ENCODE assay signal across 14 cellular contexts in the genomic region with DNA sequence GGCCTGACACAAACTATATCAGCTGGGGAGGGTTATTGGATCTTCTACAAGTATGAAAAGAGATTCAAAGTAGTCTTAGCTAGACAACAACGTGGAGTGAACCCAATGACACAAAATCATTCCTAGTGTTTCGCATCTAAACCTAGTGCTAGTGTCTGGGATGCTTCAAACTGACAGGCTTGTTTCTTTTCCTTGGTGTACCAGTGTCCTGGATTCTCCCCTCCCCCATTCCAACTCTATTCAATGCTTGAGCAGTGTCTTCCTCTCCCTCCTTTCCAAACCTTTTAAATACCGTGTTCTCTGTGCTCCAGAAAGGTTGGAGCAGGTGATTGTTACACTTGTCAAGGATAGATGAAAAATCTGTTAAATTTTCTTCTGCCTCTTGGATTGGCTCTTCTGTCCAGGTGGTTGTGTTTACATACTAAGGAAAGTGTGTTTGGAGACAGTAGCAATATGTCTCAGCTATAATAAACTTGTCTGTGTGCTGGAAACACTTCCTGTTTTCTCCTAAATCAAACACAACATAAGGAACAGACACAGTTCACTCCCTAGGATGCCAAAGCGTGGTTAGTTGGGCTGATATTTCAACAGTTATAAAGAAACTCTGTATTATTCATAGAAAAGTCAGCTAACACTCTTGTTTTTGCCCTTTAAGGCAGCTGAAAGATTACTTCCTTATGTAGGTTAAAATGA. TPM values are rescaled to one million over a fixed set of nuclear protein-coding genes. Genes with fewer than 3 reads are reported as not detected.
DNase-seq lines count a peak whose midpoint lies in the region; ATAC-seq and TF ChIP-seq lines count a peak whose summit lies in the region.
"Had no signal": no experiment of that assay in that cellular context is flagged by ENCODE, and none has a peak within 500 bp of the region (broad histone marks: within the 10 kb centered on the region; RNA-seq: fewer than 3 reads in every experiment).

No MANE protein-coding gene starts in this region.

- H3K4me2 ChIP-seq in mesenchymal stem cell (ENCODE audit: low read length, poor library complexity, severe bottlenecking), result no peak overlapping the region

- no peak overlapping the region for H2AFZ ChIP-seq in mesenchymal stem cell (ENCODE audit: low read depth, low read length)

- peaks cover 0 to 1% (median 0%) of the 10 kb centered on the region in 4 donors for H3K4me1 Mint-ChIP-seq in naive thymus-derived CD8-positive, alpha-beta T cell
- H3K4me1 Mint-ChIP-seq: B cell had no signal

- peaks cover 0 to 2% (median 0%) of the 10 kb centered on the region in 3 donors for H3K36me3 Mint-ChIP-seq in naive thymus-derived CD8-positive, alpha-beta T cell

- no peak overlapping the region for H3K23ac ChIP-seq in mesenchymal stem cell (ENCODE audit: low read length in 2 of 2)

- peaks cover 0 to 3% of the 10 kb centered on the region in 2 experiments for H3K27me3 ChIP-seq in mesenchymal stem cell (ENCODE audit: control insufficient read depth in 1 of 2, insufficient read depth in 1 of 2, low read length in 2 of 2)

- no peaks in the 10 kb centered on the region for H3K79me1 ChIP-seq in mesenchymal stem cell (replicated peaks; ENCODE audit: low read length, poor library complexity, severe bottlenecking)

- H3K4ac ChIP-seq in mesenchymal stem cell (ENCODE audit: low read depth in 1 of 2, low read length in 2 of 2), result no peak overlapping the region

- no peak overlapping the region for H2AK5ac ChIP-seq in mesenchymal stem cell (ENCODE audit: low read length, severe bottlenecking)

- no peak overlapping the region for H3K14ac ChIP-seq in mesenchymal stem cell (ENCODE audit: low read length in 2 of 2)

- H2BK12ac ChIP-seq in mesenchymal stem cell (ENCODE audit: low read length in 2 of 2), result no peak overlapping the region

- H3K36me3 ChIP-seq in mesenchymal stem cell (ENCODE audit: control insufficient read depth in 1 of 2, insufficient read depth in 2 of 2, low read depth in 1 of 2, low read length in 2 of 2), result no peaks in the 10 kb centered on the region

- H3K27me3 Mint-ChIP-seq in naive thymus-derived CD8-positive, alpha-beta T cell, result peaks cover 3 to 48% (median 20%) of the 10 kb centered on the region in 5 donors

- H3K18ac ChIP-seq in mesenchymal stem cell (ENCODE audit: low read depth in 1 of 2, low read length in 2 of 2), result no peak overlapping the region

- POLR2A ChIA-PET in naive thymus-derived CD8-positive, alpha-beta T cell (lab: Charles Lee), result no interaction called here

- H3K4me3 Mint-ChIP-seq in naive thymus-derived CD8-positive, alpha-beta T cell, result no peak overlapping the region
- H3K4me3 Mint-ChIP-seq: B cell had no signal

- H3K9me3 Mint-ChIP-seq in naive thymus-derived CD8-positive, alpha-beta T cell, result no peaks in the 10 kb centered on the region

- H3K9me3 ChIP-seq in mesenchymal stem cell (ENCODE audit: control insufficient read depth, low read length), result no peaks in the 10 kb centered on the region

- H2BK5ac ChIP-seq in mesenchymal stem cell (ENCODE audit: low read depth, low read length, poor library complexity, severe bottlenecking), result no peak overlapping the region

- H3K9ac ChIP-seq in mesenchymal stem cell (ENCODE audit: low read length), result no peak overlapping the region

- no peak overlapping the region for H3K27ac Mint-ChIP-seq in naive thymus-derived CD8-positive, alpha-beta T cell
- H3K27ac Mint-ChIP-seq: B cell had no signal

- H3K4me3 ChIP-seq in LNCaP clone FGC (ENCODE audit: low read depth, low read length) (no peak overlapping the region), mesenchymal stem cell (ENCODE audit: insufficient read depth in 1 of 2, low read depth in 1 of 2, low read length in 2 of 2) (no peak overlapping the region)

- 8% methylated on average over 3 of the region's 4 CpGs for WGBS in mesenchymal stem cell

- H4K8ac ChIP-seq in mesenchymal stem cell (ENCODE audit: low read length), result no peak overlapping the region

- TF ChIP-seq CTCF in LNCaP clone FGC (IDR thresholded peaks at IDR 0.05; ENCODE audit: control insufficient read depth, extremely low read depth, insufficient read depth), result no peak

- ATAC-seq in GM19035 (IDR thresholded peaks at IDR 0.05; ENCODE audit: unreplicated experiment), result no peak
- no peak for ATAC-seq in naive thymus-derived CD8-positive, alpha-beta T cell

- H4K91ac ChIP-seq in mesenchymal stem cell (ENCODE audit: low read length), result no peak overlapping the region

- H3K27ac ChIP-seq in mesenchymal stem cell (ENCODE audit: low read length, poor library complexity, severe bottlenecking), result no peak overlapping the region

- H2BK15ac ChIP-seq in mesenchymal stem cell (ENCODE audit: low read depth, poor library complexity, severe bottlenecking), result no peak overlapping the region

- DNase-seq in DMS53 (lab: John Stamatoyannopoulos, UW) (peak; percentile 75), LNCaP clone FGC (ENCODE audit: low read depth) (peak; percentile 82), SK-N-DZ (ENCODE audit: low spot score) (peak; percentile 23), mesenchymal stem cell (peak; percentile 13), COR-L47 (lab: John Stamatoyannopoulos, UW) (no peak)
- no peak for DNase-seq in naive thymus-derived CD8-positive, alpha-beta T cell
- no peak for DNase-seq in activated T-cell treated with anti-CD3 and anti-CD28 coated beads, Interleukin-2, amount 50 U/mL, for 48 hours
- DNase-seq: KG1; mammary epithelial cell; NCI-H526 treated with DMSO at 0.1 percent for 48 hours; stimulated activated CD4-positive, alpha-beta T cell treated with anti-CD3 and anti-CD28 coated beads, Interleukin-2, amount 100 ng/mL, for 24 hours; stimulated activated naive CD4-positive, alpha-beta T cell had no signal

- H2BK120ac ChIP-seq in mesenchymal stem cell (ENCODE audit: low read depth, low read length), result no peak overlapping the region

- H3K4me1 ChIP-seq in mesenchymal stem cell (ENCODE audit: control insufficient read depth, insufficient read depth, low read depth, low read length), result no peaks in the 10 kb centered on the region

RNA-seq across cellular contexts. Expression of gene GUCY2C, which starts 14.4 kb away (rescaled TPM):
- polyA plus RNA-seq in SK-N-DZ (2014; cell fraction: cytosol; rRNA removed), result not detected in 2 replicates
- polyA plus RNA-seq in SK-N-DZ (2014; cell fraction: nucleus; rRNA removed), result not detected in 2 replicates
- 0.03 TPM for polyA plus RNA-seq in mesenchymal stem cell (2013, experiment 1 of 2)
- 0.03 TPM for polyA plus RNA-seq in mesenchymal stem cell (2013, experiment 2 of 2)
- not detected for total RNA-seq in naive thymus-derived CD8-positive, alpha-beta T cell
- not detected for polyA plus RNA-seq in naive thymus-derived CD8-positive, alpha-beta T cell
- total RNA-seq: mammary epithelial cell had no signal
- polyA plus RNA-seq: mammary epithelial cell had no signal

Comparison
In these comparisons a context has a peak if more than half of its experiments do, and no peak if none do; other contexts are left out.
1. DNase-seq: peak in DMS53 (single experiment), LNCaP clone FGC (single experiment), SK-N-DZ (single experiment) and mesenchymal stem cell (single experiment); none in naive thymus-derived CD8-positive, alpha-beta T cell (0 of 10), COR-L47 (single experiment) and activated T-cell treated with anti-CD3 and anti-CD28 coated beads, Interleukin-2, amount 50 U/mL, for 48 hours (0 of 2).